ENCODE assay signal across 11 cellular contexts in the genomic region with DNA sequence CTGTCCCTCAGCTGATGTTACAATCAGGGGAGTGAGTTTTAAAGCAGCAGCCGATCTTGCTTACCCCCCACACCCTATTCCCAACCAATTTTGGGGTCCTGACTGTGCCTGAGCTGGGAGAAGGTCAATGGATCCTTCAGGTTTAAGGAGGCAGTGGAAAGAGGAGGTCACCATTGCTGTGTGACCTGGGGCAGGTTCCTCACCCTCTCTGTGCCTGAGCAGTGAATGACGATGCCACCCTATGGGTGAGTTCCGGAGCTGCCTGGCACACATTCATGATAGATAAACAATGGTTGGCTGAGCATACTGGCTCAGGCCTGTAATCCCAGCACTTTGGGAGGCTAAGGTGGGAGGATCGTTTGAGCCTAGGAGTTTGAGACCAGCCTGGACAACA. TPM values are rescaled to one million over a fixed set of nuclear protein-coding genes. Genes with fewer than 3 reads are reported as not detected.
DNase-seq lines count a peak whose midpoint lies in the region; ATAC-seq, FAIRE-seq and TF ChIP-seq lines count a peak whose summit lies in the region.
"Had no signal": no experiment of that assay in that cellular context is flagged by ENCODE, and none has a peak within 500 bp of the region (broad histone marks: within the 10 kb centered on the region; RNA-seq: fewer than 3 reads in every experiment).

No MANE protein-coding gene starts in this region.

- peaks cover 0 to 4% of the 10 kb centered on the region in 2 donors for H3K36me3 ChIP-seq in lung (ENCODE audit: control insufficient read depth in 2 of 2, insufficient read depth in 2 of 2, low read length in 2 of 2)
- no peaks in the 10 kb centered on the region for H3K36me3 ChIP-seq in thoracic aorta

- peak overlapping the region; percentile 87 for H3K27ac Mint-ChIP-seq in activated T-cell treated with anti-CD3 and anti-CD28 coated beads, Interleukin-2, amount 50 U/mL, for 24 hours
- H3K27ac Mint-ChIP-seq in activated naive CD8-positive, alpha-beta T cell treated with anti-CD3 and anti-CD28 coated beads for 36 hours = peak overlapping the region; percentile 72

- H3K4me3 ChIP-seq in lung (no peak overlapping the region), thoracic aorta (no peak overlapping the region)

- H3K27me3 Mint-ChIP-seq in activated T-cell treated with anti-CD3 and anti-CD28 coated beads, Interleukin-2, amount 50 U/mL, for 24 hours = no peaks in the 10 kb centered on the region
- H3K27me3 Mint-ChIP-seq in activated naive CD8-positive, alpha-beta T cell treated with anti-CD3 and anti-CD28 coated beads for 36 hours = no peaks in the 10 kb centered on the region

- WGBS in lung, 2 donors = 72 to 74% methylated on average over 4 of the region's 4 CpGs

- H3K27me3 ChIP-seq in lung (ENCODE audit: control insufficient read depth, insufficient read depth) (no peaks in the 10 kb centered on the region), thoracic aorta (replicated peaks; ENCODE audit: insufficient read depth) (no peaks in the 10 kb centered on the region)

- DNase-seq in activated T-cell treated with anti-CD3 and anti-CD28 coated beads, Interleukin-2, amount 50 U/mL, for 24 hours = no peak
- no peak for DNase-seq in activated T-cell treated with anti-CD3 and anti-CD28 coated beads, Interleukin-2, amount 50 U/mL, for 1 hour
- DNase-seq in activated naive CD8-positive, alpha-beta T cell treated with anti-CD3 and anti-CD28 coated beads for 36 hours = no peak
- DNase-seq in lung (ENCODE audit: low spot score) (no peak), thoracic aorta (ENCODE audit: low spot score) (no peak), H54 (ENCODE audit: insufficient read length, low spot score) (no peak), GDM1 (lab: John Stamatoyannopoulos, UW) (no peak)
- DNase-seq: stimulated activated CD8-positive, alpha-beta memory T cell treated with anti-CD3 and anti-CD28 coated beads, Interleukin-4, amount 100 ng/mL, for 48 hours had no signal

- H3K4me1 ChIP-seq in lung (ENCODE audit: control insufficient read depth in 2 of 2, insufficient read depth in 2 of 2, low read length in 2 of 2) (peaks cover 0 to 29% of the 10 kb centered on the region in 2 donors), thoracic aorta (ENCODE audit: control insufficient read depth in 1 of 2, low read depth in 2 of 2) (peaks cover 37 to 61% of the 10 kb centered on the region in 2 donors)

- TF ChIP-seq POLR2A in H54 (IDR thresholded peaks at IDR 0.05; ENCODE audit: low read depth, low read length) = no peak

- no peak for TF ChIP-seq CTCF in lung (IDR thresholded peaks at IDR 0.05; ENCODE audit: control extremely low read depth, extremely low read depth)
- no peak for TF ChIP-seq CTCF in thoracic aorta (IDR thresholded peaks at IDR 0.05)

- peak overlapping the region; percentile 13 for H3K4me3 Mint-ChIP-seq in activated T-cell treated with anti-CD3 and anti-CD28 coated beads, Interleukin-2, amount 50 U/mL, for 24 hours
- peak overlapping the region; percentile 61 for H3K4me3 Mint-ChIP-seq in activated naive CD8-positive, alpha-beta T cell treated with anti-CD3 and anti-CD28 coated beads for 36 hours

- H3K27ac ChIP-seq in lung (ENCODE audit: low read depth in 1 of 2, low read length in 1 of 2) (peak overlapping the region; percentile 64 to 83), thoracic aorta (peak overlapping the region; percentile 92 to 99)
- H3K27ac ChIP-seq: KMS-11 had no signal

- FAIRE-seq in H54 (lab: Jason Lieb, UNC) = no peak
- FAIRE-seq: G401.6 had no signal

- H3K4me1 Mint-ChIP-seq in activated T-cell treated with anti-CD3 and anti-CD28 coated beads, Interleukin-2, amount 50 U/mL, for 24 hours (ENCODE audit: low read depth) = peaks cover 69% of the 10 kb centered on the region
- peaks cover 48% of the 10 kb centered on the region for H3K4me1 Mint-ChIP-seq in activated naive CD8-positive, alpha-beta T cell treated with anti-CD3 and anti-CD28 coated beads for 36 hours

- H3K36me3 Mint-ChIP-seq in activated T-cell treated with anti-CD3 and anti-CD28 coated beads, Interleukin-2, amount 50 U/mL, for 24 hours (ENCODE audit: low read depth) = peaks cover 25% of the 10 kb centered on the region
- H3K36me3 Mint-ChIP-seq in activated naive CD8-positive, alpha-beta T cell treated with anti-CD3 and anti-CD28 coated beads for 36 hours = peaks cover 29% of the 10 kb centered on the region

- H3K9me3 ChIP-seq in lung (ENCODE audit: control insufficient read depth in 2 of 2, insufficient read depth in 1 of 2, low read length in 1 of 2) (no peaks in the 10 kb centered on the region), thoracic aorta (no peaks in the 10 kb centered on the region)

- ATAC-seq in lung (ENCODE audit: insufficient read depth, low FRiP score) (no peak), thoracic aorta (ENCODE audit: insufficient number of reproducible peaks, low FRiP score, low read depth) (no peak), GM19324 (IDR thresholded peaks at IDR 0.05; ENCODE audit: low FRiP score, unreplicated experiment) (no peak)

- no peaks in the 10 kb centered on the region for H3K9me3 Mint-ChIP-seq in activated T-cell treated with anti-CD3 and anti-CD28 coated beads, Interleukin-2, amount 50 U/mL, for 24 hours
- H3K9me3 Mint-ChIP-seq in activated naive CD8-positive, alpha-beta T cell treated with anti-CD3 and anti-CD28 coated beads for 36 hours = no peaks in the 10 kb centered on the region

RNA-seq across cellular contexts. Expression of a gene that starts 20.3 kb away (rescaled TPM):
- total RNA-seq in activated naive CD8-positive, alpha-beta T cell treated with anti-CD3 and anti-CD28 coated beads for 36 hours = 100 to 1,000 TPM; 379 to 398 TPM
- total RNA-seq in lung (100 to 1,000 TPM; 209 to 290 TPM), thoracic aorta (100 to 1,000 TPM; 643 to 922 TPM)
- 100 to 1,000 TPM; 161 to 204 TPM for polyA plus RNA-seq in lung

RNA-seq across cellular contexts. Expression of a gene that starts 21.2 kb away (rescaled TPM):
- 100 to 1,000 TPM; 419 to 435 TPM for total RNA-seq in activated naive CD8-positive, alpha-beta T cell treated with anti-CD3 and anti-CD28 coated beads for 36 hours
- 100 to 1,000 TPM in 1 of 2 donors, 10 to 100 TPM in 1; 67.7 to 114 TPM for total RNA-seq in lung
- polyA plus RNA-seq in lung = 100 to 1,000 TPM; 114 to 217 TPM
- total RNA-seq in thoracic aorta = 10 to 100 TPM; 74.8 to 90.2 TPM

RNA-seq across cellular contexts. Expression of a gene that starts 27.5 kb away (rescaled TPM):
- under 1 TPM; 0.29 to 0.32 TPM for total RNA-seq in activated naive CD8-positive, alpha-beta T cell treated with anti-CD3 and anti-CD28 coated beads for 36 hours
- total RNA-seq in lung (1 to 10 TPM; 1.3 to 5.5 TPM), thoracic aorta (10 to 100 TPM in 1 of 2 donors, 1 to 10 TPM in 1; 8.7 to 29.2 TPM)
- 1 to 10 TPM in 1 of 2 donors, under 1 TPM in 1; 0.69 to 5.2 TPM for polyA plus RNA-seq in lung

RNA-seq across cellular contexts. Expression of a gene that starts 38.7 kb away (rescaled TPM):
- total RNA-seq in activated naive CD8-positive, alpha-beta T cell treated with anti-CD3 and anti-CD28 coated beads for 36 hours = 10 to 100 TPM; 15.7 to 17.8 TPM
- total RNA-seq in lung (10 to 100 TPM; 14.0 to 41.6 TPM), thoracic aorta (10 to 100 TPM; 23.7 TPM)
- 10 to 100 TPM; 13.0 to 15.9 TPM for polyA plus RNA-seq in lung
